In the genomic region with DNA sequence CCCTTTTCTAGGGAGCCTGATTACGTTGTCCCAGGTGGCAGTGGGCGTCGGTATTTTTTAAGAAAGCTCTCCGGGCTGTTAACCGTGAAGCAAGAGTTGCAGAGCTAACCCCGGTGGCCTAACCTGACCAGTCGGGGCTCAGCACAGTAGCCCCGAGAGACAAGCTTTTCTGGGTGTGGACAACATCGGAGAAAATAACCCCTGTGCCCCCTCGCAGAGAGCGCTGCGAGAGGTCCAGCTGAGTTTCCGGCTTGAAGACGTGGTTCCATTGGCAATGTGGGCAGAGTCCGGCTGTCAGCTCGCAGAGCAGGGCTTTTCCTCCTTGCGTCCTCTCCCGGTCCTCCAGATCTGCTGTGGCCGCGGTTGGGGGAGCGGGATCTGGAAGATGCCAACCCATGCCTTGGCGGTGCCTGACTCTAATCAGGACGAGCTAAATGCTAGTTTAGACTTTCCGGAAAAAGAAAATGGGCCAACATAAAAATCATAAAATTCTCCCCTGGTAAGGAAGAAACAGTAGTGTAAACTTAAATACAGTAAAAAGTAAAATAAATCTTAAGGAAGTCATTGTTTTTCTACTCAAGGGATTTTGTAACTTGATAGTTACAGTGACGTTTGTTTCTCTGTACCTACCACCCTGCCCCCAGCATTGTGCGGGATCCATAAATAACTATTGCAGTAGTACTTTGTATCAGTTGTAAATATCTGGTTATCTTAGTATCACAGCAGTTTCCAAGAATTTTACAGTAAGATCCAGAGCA, we compare ENCODE assay signal across 8 cellular contexts. TPM values are rescaled to one million over a fixed set of nuclear protein-coding genes. Genes with fewer than 3 reads are reported as not detected.
DNase-seq lines count a peak whose midpoint lies in the region; ATAC-seq and TF ChIP-seq lines count a peak whose summit lies in the region.

No MANE protein-coding gene starts in this region.

- no peaks in the 10 kb centered on the region for H3K36me3 ChIP-seq in effector memory CD4-positive, alpha-beta T cell (ENCODE audit: control insufficient read depth, insufficient read depth, low read length)

- DNase-seq in ELR (ENCODE audit: low read depth) (peak; percentile 67), lung microvascular endothelial cell (ENCODE audit: low read depth in 2 of 2) (peak; percentile 39 to 56), substantia nigra (lab: John Stamatoyannopoulos, UW) (peak in 42 of 49 donors; percentile 4 to 76 (median 42)), DMS114 treated with DMSO at 0.1 percent for 48 hours (lab: John Stamatoyannopoulos, UW; ENCODE audit: unreplicated experiment) (no peak)
- DNase-seq in effector memory CD4-positive, alpha-beta T cell: peak in 1 of 3 donors; percentile 1

- no peaks in the 10 kb centered on the region for H3K27me3 ChIP-seq in effector memory CD4-positive, alpha-beta T cell (replicated peaks; ENCODE audit: control insufficient read depth, insufficient read depth, low read length, poor library complexity, severe bottlenecking)

- H3K9me3 ChIP-seq in effector memory CD4-positive, alpha-beta T cell (ENCODE audit: control insufficient read depth, low read length): no peaks in the 10 kb centered on the region

- peaks cover 9% of the 10 kb centered on the region for H3K4me1 ChIP-seq in effector memory CD4-positive, alpha-beta T cell (ENCODE audit: control insufficient read depth, insufficient read depth, low read length, poor library complexity, severe bottlenecking)

- peak overlapping the region; percentile 84 for H3K4me3 ChIP-seq in effector memory CD4-positive, alpha-beta T cell (ENCODE audit: insufficient read depth, low read depth, low read length, poor library complexity, severe bottlenecking)

- H3K27ac ChIP-seq in effector memory CD4-positive, alpha-beta T cell (ENCODE audit: insufficient read depth, low read length, poor library complexity, severe bottlenecking): peak overlapping the region; percentile 63
- peak overlapping the region; percentile 68 for H3K27ac ChIP-seq in substantia nigra (ENCODE audit: low read depth, low read length, poor library complexity, severe bottlenecking)

- ATAC-seq in GM21390 (IDR thresholded peaks at IDR 0.05; ENCODE audit: unreplicated experiment) (peak; percentile 50), HG03575 (IDR thresholded peaks at IDR 0.05; ENCODE audit: extremely low read depth, insufficient number of reproducible peaks, low FRiP score, unreplicated experiment) (peak; percentile 22), SK-N-SH treated with all-trans-retinoic acid at 6 μM for 48 hours (peak; percentile 77)

TF ChIP-seq in SK-N-SH treated with all-trans-retinoic acid at 6 μM for 48 hours, 23 proteins besides CTCF, POLR2A, EP300 and RAD21:
- TF ChIP-seq POU6F1 (CRISPR knock-in tag; IDR thresholded peaks at IDR 0.05; ENCODE audit: borderline replicate concordance, low read depth): no peak
- no peak for TF ChIP-seq ZFP3 (CRISPR knock-in tag; IDR thresholded peaks at IDR 0.05)
- TF ChIP-seq TCF4 (CRISPR knock-in tag; IDR thresholded peaks at IDR 0.05; ENCODE audit: borderline replicate concordance): no peak
- TF ChIP-seq ESRRG (CRISPR knock-in tag; IDR thresholded peaks at IDR 0.05): no peak
- no peak for TF ChIP-seq OSR1 (CRISPR knock-in tag; IDR thresholded peaks at IDR 0.05)
- TF ChIP-seq, protein P1, sequence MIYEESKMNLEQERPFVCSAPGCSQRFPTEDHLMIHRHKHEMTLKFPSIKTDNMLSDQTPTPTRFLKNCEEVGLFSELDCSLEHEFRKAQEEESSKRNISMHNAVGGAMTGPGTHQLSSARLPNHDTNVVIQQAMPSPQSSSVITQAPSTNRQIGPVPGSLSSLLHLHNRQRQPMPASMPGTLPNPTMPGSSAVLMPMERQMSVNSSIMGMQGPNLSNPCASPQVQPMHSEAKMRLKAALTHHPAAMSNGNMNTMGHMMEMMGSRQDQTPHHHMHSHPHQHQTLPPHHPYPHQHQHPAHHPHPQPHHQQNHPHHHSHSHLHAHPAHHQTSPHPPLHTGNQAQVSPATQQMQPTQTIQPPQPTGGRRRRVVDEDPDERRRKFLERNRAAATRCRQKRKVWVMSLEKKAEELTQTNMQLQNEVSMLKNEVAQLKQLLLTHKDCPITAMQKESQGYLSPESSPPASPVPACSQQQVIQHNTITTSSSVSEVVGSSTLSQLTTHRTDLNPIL (CRISPR knock-in tag; IDR thresholded peaks at IDR 0.05; ENCODE audit: low read depth): no peak
- TF ChIP-seq, protein P2, sequence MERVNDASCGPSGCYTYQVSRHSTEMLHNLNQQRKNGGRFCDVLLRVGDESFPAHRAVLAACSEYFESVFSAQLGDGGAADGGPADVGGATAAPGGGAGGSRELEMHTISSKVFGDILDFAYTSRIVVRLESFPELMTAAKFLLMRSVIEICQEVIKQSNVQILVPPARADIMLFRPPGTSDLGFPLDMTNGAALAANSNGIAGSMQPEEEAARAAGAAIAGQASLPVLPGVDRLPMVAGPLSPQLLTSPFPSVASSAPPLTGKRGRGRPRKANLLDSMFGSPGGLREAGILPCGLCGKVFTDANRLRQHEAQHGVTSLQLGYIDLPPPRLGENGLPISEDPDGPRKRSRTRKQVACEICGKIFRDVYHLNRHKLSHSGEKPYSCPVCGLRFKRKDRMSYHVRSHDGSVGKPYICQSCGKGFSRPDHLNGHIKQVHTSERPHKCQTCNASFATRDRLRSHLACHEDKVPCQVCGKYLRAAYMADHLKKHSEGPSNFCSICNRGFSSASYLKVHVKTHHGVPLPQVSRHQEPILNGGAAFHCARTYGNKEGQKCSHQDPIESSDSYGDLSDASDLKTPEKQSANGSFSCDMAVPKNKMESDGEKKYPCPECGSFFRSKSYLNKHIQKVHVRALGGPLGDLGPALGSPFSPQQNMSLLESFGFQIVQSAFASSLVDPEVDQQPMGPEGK (CRISPR knock-in tag; IDR thresholded peaks at IDR 0.05; ENCODE audit: borderline replicate concordance): no peak
- TF ChIP-seq PPARA (CRISPR knock-in tag; IDR thresholded peaks at IDR 0.05; ENCODE audit: borderline replicate concordance): no peak
- TF ChIP-seq ZNF70 (CRISPR knock-in tag; IDR thresholded peaks at IDR 0.05): no peak
- TF ChIP-seq ARNTL (CRISPR knock-in tag; IDR thresholded peaks at IDR 0.05; ENCODE audit: borderline replicate concordance, low read depth): no peak
- no peak for TF ChIP-seq ZFP30 (CRISPR knock-in tag; IDR thresholded peaks at IDR 0.05)
- TF ChIP-seq ZNF565 (CRISPR knock-in tag; conservative IDR thresholded peaks at IDR 0.05; ENCODE audit: low read depth): no peak
- no peak for TF ChIP-seq BACH2 (CRISPR knock-in tag; IDR thresholded peaks at IDR 0.05; ENCODE audit: borderline replicate concordance)
- no peak for TF ChIP-seq GLIS3 (CRISPR knock-in tag; IDR thresholded peaks at IDR 0.05)
- TF ChIP-seq CSDC2 (CRISPR knock-in tag; IDR thresholded peaks at IDR 0.05): no peak
- TF ChIP-seq, protein P3, sequence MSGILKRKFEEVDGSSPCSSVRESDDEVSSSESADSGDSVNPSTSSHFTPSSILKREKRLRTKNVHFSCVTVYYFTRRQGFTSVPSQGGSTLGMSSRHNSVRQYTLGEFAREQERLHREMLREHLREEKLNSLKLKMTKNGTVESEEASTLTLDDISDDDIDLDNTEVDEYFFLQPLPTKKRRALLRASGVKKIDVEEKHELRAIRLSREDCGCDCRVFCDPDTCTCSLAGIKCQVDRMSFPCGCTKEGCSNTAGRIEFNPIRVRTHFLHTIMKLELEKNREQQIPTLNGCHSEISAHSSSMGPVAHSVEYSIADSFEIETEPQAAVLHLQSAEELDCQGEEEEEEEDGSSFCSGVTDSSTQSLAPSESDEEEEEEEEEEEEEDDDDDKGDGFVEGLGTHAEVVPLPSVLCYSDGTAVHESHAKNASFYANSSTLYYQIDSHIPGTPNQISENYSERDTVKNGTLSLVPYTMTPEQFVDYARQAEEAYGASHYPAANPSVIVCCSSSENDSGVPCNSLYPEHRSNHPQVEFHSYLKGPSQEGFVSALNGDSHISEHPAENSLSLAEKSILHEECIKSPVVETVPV (CRISPR knock-in tag; IDR thresholded peaks at IDR 0.05): no peak

RNA-seq across cellular contexts. Expression of gene PLA2G12A, which starts 0.6 kb away (rescaled TPM):
- total RNA-seq in lung microvascular endothelial cell: 5.7 and 7.7 TPM in 2 replicates

RNA-seq across cellular contexts. Expression of gene CASP6, which starts 27.2 kb away (rescaled TPM):
- 37.3 and 47.5 TPM in 2 replicates for total RNA-seq in lung microvascular endothelial cell

Comparison
In these comparisons a context has a peak if more than half of its experiments do, and no peak if none do; other contexts are left out.
1. ATAC-seq: peak in every context shown above with its lines; median percentile 77 in SK-N-SH treated with all-trans-retinoic acid at 6 μM for 48 hours; 50 in GM21390; 22 in HG03575.